ENCODE assay signal across 8 cellular contexts in the genomic region with DNA sequence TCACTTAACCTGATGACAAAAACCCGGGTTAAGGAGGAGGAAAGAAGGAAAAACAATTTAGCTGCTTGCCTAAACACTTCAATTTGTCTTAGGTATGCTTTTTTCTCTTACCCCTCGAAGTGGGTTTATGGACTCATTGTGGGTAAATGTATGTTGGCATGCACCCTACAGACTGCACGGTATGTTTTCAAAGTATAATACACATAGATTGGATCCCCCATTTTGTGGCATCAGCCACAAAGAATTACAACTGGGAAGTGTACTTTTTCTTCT. TPM values are rescaled to one million over a fixed set of nuclear protein-coding genes. Genes with fewer than 3 reads are reported as not detected.
DNase-seq lines count a peak whose midpoint lies in the region; ATAC-seq and TF ChIP-seq lines count a peak whose summit lies in the region.

No MANE protein-coding gene starts in this region.

- H3K27ac ChIP-seq in adrenal gland (peak overlapping the region; percentile 74 to 96 (median 94)), iPS-18a (ENCODE audit: low read length) (peak overlapping the region; percentile 68)

- peak; percentile 18 for DNase-seq in DMS114 treated with DMSO at 0.1 percent for 48 hours (lab: John Stamatoyannopoulos, UW; ENCODE audit: unreplicated experiment)
- DNase-seq in adrenal gland: no peak
- DNase-seq in skeletal muscle cell (ENCODE audit: low read depth): no peak
- no peak for DNase-seq in stimulated activated CD8-positive, alpha-beta memory T cell treated with anti-CD3 and anti-CD28 coated beads, Interleukin-4, amount 100 ng/mL, for 48 hours
- DNase-seq in GM13976 (ENCODE audit: low spot score): no peak
- no peak for DNase-seq in activated T-cell treated with anti-CD3 and anti-CD28 coated beads, Interleukin-2, amount 50 U/mL, for 48 hours

- no peak for TF ChIP-seq POLR2A in adrenal gland (IDR thresholded peaks at IDR 0.05)

- H3K4me1 ChIP-seq in adrenal gland (replicated peaks in 1 of 2) (peaks cover 0 to 51% of the 10 kb centered on the region in 2 donors), iPS-18a (ENCODE audit: control insufficient read depth, low read depth, low read length) (peaks cover 59% of the 10 kb centered on the region)

- H3K9me3 ChIP-seq in adrenal gland (replicated peaks in 1 of 3) (no peaks in the 10 kb centered on the region), iPS-18a (ENCODE audit: control insufficient read depth, low read depth, low read length) (no peaks in the 10 kb centered on the region)

- intact Hi-C loops in adrenal gland (cut with DNase I): no loop called here

- 4 to 24% (median 10%) methylated on average over 3 of the region's 3 CpGs for WGBS in adrenal gland, 4 donors

- in situ Hi-C loops in GM13976 (cut with MboI; ENCODE audit: low sequenced_read_pairs, unreplicated experiment): no loop called here

- H3K9ac ChIP-seq in iPS-18a (ENCODE audit: low read length): peak overlapping the region; percentile 95

- peak overlapping the region in 2 of 4 donors; percentile 61 to 74 for H3K4me3 ChIP-seq in adrenal gland
- peak overlapping the region; percentile 91 for H3K4me3 ChIP-seq in iPS-18a (ENCODE audit: low read length)
- peak overlapping the region; percentile 80 for H3K4me3 ChIP-seq in skeletal muscle cell (ENCODE audit: low read depth, low read length)

- no peaks in the 10 kb centered on the region for H3K27me3 ChIP-seq in adrenal gland
- H3K27me3 ChIP-seq in iPS-18a (ENCODE audit: control insufficient read depth, insufficient read depth, low read length): peaks cover 6% of the 10 kb centered on the region

- TF ChIP-seq CTCF in adrenal gland (IDR thresholded peaks at IDR 0.05) (no peak), GM13976 (IDR thresholded peaks at IDR 0.05; ENCODE audit: borderline replicate concordance, control extremely low read depth, extremely low read depth, insufficient read depth, missing control alignments) (no peak)

- H3K36me3 ChIP-seq in adrenal gland (replicated peaks in 1 of 2) (peaks cover 0 to 4% of the 10 kb centered on the region in 2 donors), iPS-18a (ENCODE audit: control insufficient read depth, low read depth, low read length) (peaks cover 7% of the 10 kb centered on the region)

- no peak for ATAC-seq in GM21529 (IDR thresholded peaks at IDR 0.05; ENCODE audit: unreplicated experiment)

RNA-seq across cellular contexts. Expression of gene YAP1, which starts 2.3 kb away (rescaled TPM):
- total RNA-seq in adrenal gland: 100 to 1,000 TPM in 5 of 8 donors, 10 to 100 TPM in 3; 34.9 to 135 (median 105) TPM
- 10 to 100 TPM; 16.3 to 39.0 (median 19.8) TPM for polyA plus RNA-seq in adrenal gland
